8 cellular contexts compared by ENCODE assay signal in the genomic region with DNA sequence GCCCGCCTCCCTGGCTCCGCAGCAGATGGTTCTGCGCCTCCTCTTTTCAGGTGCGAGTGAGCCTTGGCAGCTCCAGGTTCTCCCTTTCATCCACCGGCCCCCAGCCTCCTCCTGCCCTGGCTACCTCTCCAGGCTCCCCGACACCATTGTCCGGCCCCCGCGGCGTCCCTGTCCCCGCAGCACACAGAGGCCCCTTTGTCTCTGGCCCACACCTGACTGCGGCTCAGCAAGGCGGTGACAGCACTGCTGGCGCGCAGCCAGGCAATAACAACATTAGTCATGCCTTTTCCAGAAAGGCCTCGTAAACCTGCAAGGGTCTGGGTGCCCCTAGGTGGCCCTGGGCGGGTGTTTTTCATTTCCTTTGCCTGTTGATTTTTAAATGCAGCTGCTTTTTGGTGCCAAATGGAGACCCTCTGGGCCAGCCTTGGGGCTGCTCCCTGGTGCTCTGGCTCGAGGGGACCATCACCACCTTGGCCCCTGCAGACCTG.
DNase-seq lines count a peak whose midpoint lies in the region; ATAC-seq, FAIRE-seq and TF ChIP-seq lines count a peak whose summit lies in the region.

No MANE protein-coding gene starts in this region.

- peaks cover 34% of the 10 kb centered on the region for H3K4me1 Mint-ChIP-seq in astrocyte (ENCODE audit: low read depth, unreplicated experiment)
- H3K4me1 Mint-ChIP-seq in mesothelial cell of epicardium: peaks cover 50% of the 10 kb centered on the region

- TF ChIP-seq EP300 in sigmoid colon (IDR thresholded peaks at IDR 0.05): no peak

- H2AFZ ChIP-seq in astrocyte (ENCODE audit: low read depth, low read length): peak overlapping the region; percentile 50
- H2AFZ ChIP-seq in OCI-LY7 (ENCODE audit: low read length): no peak overlapping the region

- no peak overlapping the region for H3K4me3 Mint-ChIP-seq in astrocyte (ENCODE audit: unreplicated experiment)
- H3K4me3 Mint-ChIP-seq in mesothelial cell of epicardium: peak overlapping the region; percentile 41

- H3K36me3 ChIP-seq in astrocyte (ENCODE audit: insufficient read depth, low read length) (no peaks in the 10 kb centered on the region), OCI-LY7 (ENCODE audit: insufficient read depth, low read length) (no peaks in the 10 kb centered on the region), sigmoid colon (no peaks in the 10 kb centered on the region)

- peak overlapping the region; percentile 13 for H3K9ac ChIP-seq in astrocyte (ENCODE audit: low read length)

- no peak overlapping the region for H3K27ac Mint-ChIP-seq in astrocyte (ENCODE audit: unreplicated experiment)
- peak overlapping the region; percentile 89 for H3K27ac Mint-ChIP-seq in mesothelial cell of epicardium

- no peak for TF ChIP-seq POLR2A in sigmoid colon (IDR thresholded peaks at IDR 0.05)

- H3K4me3 ChIP-seq in astrocyte (ENCODE audit: insufficient read depth, low read depth, low read length): no peak overlapping the region
- H3K4me3 ChIP-seq in OCI-LY7 (ENCODE audit: low read depth, low read length, poor library complexity, severe bottlenecking): no peak overlapping the region
- H3K4me3 ChIP-seq in sigmoid colon: no peak overlapping the region

- H4K20me1 ChIP-seq in astrocyte (ENCODE audit: insufficient read depth, low read length) (no peaks in the 10 kb centered on the region), OCI-LY7 (ENCODE audit: insufficient read depth, low read length) (no peaks in the 10 kb centered on the region)

- H3K9me2 ChIP-seq in OCI-LY7 (ENCODE audit: insufficient read depth, low read length): no peaks in the 10 kb centered on the region

- intact Hi-C loops in OCI-LY7 (cut with micrococcal nuclease; ENCODE audit: unreplicated experiment): no loop called here
- intact Hi-C loops in sigmoid colon (cut with DNase I): no loop called here

- H3K9me3 ChIP-seq in astrocyte (ENCODE audit: insufficient read depth, low read depth, low read length): no peaks in the 10 kb centered on the region
- no peaks in the 10 kb centered on the region for H3K9me3 ChIP-seq in OCI-LY7 (ENCODE audit: low read length)
- no peaks in the 10 kb centered on the region for H3K9me3 ChIP-seq in sigmoid colon

- H3K79me2 ChIP-seq in astrocyte (ENCODE audit: insufficient read depth, low read length) (no peaks in the 10 kb centered on the region), OCI-LY7 (ENCODE audit: insufficient read depth, low read depth, low read length) (no peaks in the 10 kb centered on the region)

- POLR2A ChIA-PET in OCI-LY7 (lab: Charles Lee): no interaction called here

- DNase-seq in activated CD4-positive, alpha-beta T cell treated with anti-CD3 and anti-CD28 coated beads for 24 hours (ENCODE audit: low read depth in 2 of 2): peak; percentile 5 to 26
- no peak for DNase-seq in activated CD4-positive, alpha-beta T cell treated with anti-CD3 and anti-CD28 coated beads for 1 hour
- DNase-seq in NCI-H526 treated with DMSO at 0.1 percent for 48 hours (lab: John Stamatoyannopoulos, UW) (peak; percentile 96), astrocyte (ENCODE audit: low read depth) (peak; percentile 68), mesothelial cell of epicardium (ENCODE audit: low spot score in 2 of 2, unreplicated experiment in 2 of 2) (peak; percentile 58 to 81), OCI-LY7 (ENCODE audit: low spot score) (no peak), sigmoid colon (no peak)

- H3K4me2 ChIP-seq in astrocyte (ENCODE audit: low read length) (peak overlapping the region; percentile 62), OCI-LY7 (ENCODE audit: low read length) (no peak overlapping the region)

- WGBS in sigmoid colon, 2 donors: 9 to 32% methylated on average over 18 of the region's 18 CpGs

- H3K27ac ChIP-seq in astrocyte (ENCODE audit: low read depth, low read length) (no peak overlapping the region), OCI-LY7 (ENCODE audit: low read depth, low read length, poor library complexity, severe bottlenecking) (no peak overlapping the region), sigmoid colon (no peak overlapping the region)

- BruUV-seq in OCI-LY7 (replicated peaks; lab: Mats Ljungman, UMichigan): no TSS peak

- H3K4me1 ChIP-seq in astrocyte (ENCODE audit: insufficient read depth, low read length): peaks cover 50% of the 10 kb centered on the region
- H3K4me1 ChIP-seq in OCI-LY7 (ENCODE audit: insufficient read depth, low read length, poor library complexity, severe bottlenecking): no peaks in the 10 kb centered on the region
- peaks cover 0 to 12% (median 3%) of the 10 kb centered on the region in 4 donors for H3K4me1 ChIP-seq in sigmoid colon

- H3K9me3 Mint-ChIP-seq in astrocyte (ENCODE audit: unreplicated experiment) (peaks cover under 1% of the 10 kb centered on the region), mesothelial cell of epicardium (peaks cover 5% of the 10 kb centered on the region)

- FAIRE-seq in astrocyte (lab: Jason Lieb, UNC): no peak

- TF ChIP-seq CTCF in astrocyte (IDR thresholded peaks at IDR 0.05; ENCODE audit: insufficient read depth, low read depth, low read length): no peak
- TF ChIP-seq CTCF in mesothelial cell of epicardium (IDR thresholded peaks at IDR 0.05; ENCODE audit: unreplicated experiment): no peak
- no peak for TF ChIP-seq CTCF in OCI-LY7 (conservative IDR thresholded peaks at IDR 0.05; ENCODE audit: low read length)
- TF ChIP-seq CTCF in sigmoid colon (IDR thresholded peaks at IDR 0.05): no peak

- ATAC-seq in HG03520 (IDR thresholded peaks at IDR 0.05; ENCODE audit: unreplicated experiment): no peak

- H3K36me3 Mint-ChIP-seq in astrocyte (ENCODE audit: low read depth, unreplicated experiment): no peaks in the 10 kb centered on the region
- peaks cover under 1% of the 10 kb centered on the region for H3K36me3 Mint-ChIP-seq in mesothelial cell of epicardium

- CTCF ChIA-PET in OCI-LY7 (lab: Charles Lee; ENCODE audit: unreplicated experiment): no interaction called here

- no peaks in the 10 kb centered on the region for H3K27me3 Mint-ChIP-seq in astrocyte (ENCODE audit: low read depth, unreplicated experiment)
- H3K27me3 Mint-ChIP-seq in mesothelial cell of epicardium (ENCODE audit: low read depth): no peaks in the 10 kb centered on the region

- no peaks in the 10 kb centered on the region for H3K27me3 ChIP-seq in astrocyte (ENCODE audit: insufficient read depth, low read length)
- no peaks in the 10 kb centered on the region for H3K27me3 ChIP-seq in sigmoid colon

Comparison
In these comparisons a context has a peak if more than half of its experiments do, and no peak if none do; other contexts are left out.
1. DNase-seq: peak in activated CD4-positive, alpha-beta T cell treated with anti-CD3 and anti-CD28 coated beads for 24 hours (2 of 2), NCI-H526 treated with DMSO at 0.1 percent for 48 hours (single experiment), astrocyte (single experiment) and mesothelial cell of epicardium (2 of 2); none in activated CD4-positive, alpha-beta T cell treated with anti-CD3 and anti-CD28 coated beads for 1 hour (single experiment), OCI-LY7 (single experiment) and sigmoid colon (single experiment).